8 cellular contexts compared by ENCODE assay signal in genomic region chr22:19307872-19308271, GRCh38.
"Had no signal": no experiment of that assay in that cellular context is flagged by ENCODE, and none has a peak within 500 bp of the region (broad histone marks: within the 10 kb centered on the region; RNA-seq: fewer than 3 reads in every experiment).

No MANE protein-coding gene starts in this region.

- H3K4me3 ChIP-seq: GM12878 had no signal

- FAIRE-seq: G401.6, GM12878, GM12891, GM12892, GM18507, GM19239 had no signal

- DNase-seq: GDM1, GF-D8 had no signal

- ATAC-seq: GM12878 had no signal
